In the genomic region with DNA sequence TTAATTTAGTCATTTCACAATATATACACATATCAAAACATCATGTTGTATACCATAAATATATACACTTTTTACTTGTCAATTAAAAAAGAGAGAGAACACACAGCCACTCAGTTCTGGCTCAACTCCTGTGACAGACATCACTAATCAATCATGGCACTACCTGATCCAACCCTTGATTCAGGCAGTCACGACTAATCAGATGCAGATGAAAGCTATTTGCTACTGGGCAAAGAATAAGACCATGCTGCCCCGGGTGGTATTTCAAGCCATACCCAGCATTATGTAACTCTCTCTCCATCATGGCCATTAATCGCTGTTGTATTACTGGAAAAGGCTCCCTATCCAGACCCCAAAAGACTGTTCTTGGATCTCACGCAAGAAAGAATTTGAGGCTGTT, we compare ENCODE assay signal across 21 cellular contexts.
DNase-seq lines count a peak whose midpoint lies in the region; ATAC-seq, FAIRE-seq and TF ChIP-seq lines count a peak whose summit lies in the region.
"Had no signal": no experiment of that assay in that cellular context is flagged by ENCODE, and none has a peak within 500 bp of the region (broad histone marks: within the 10 kb centered on the region; RNA-seq: fewer than 3 reads in every experiment).

No MANE protein-coding gene starts in this region.

- no peaks in the 10 kb centered on the region for H3K9me2 ChIP-seq in SK-N-SH

- no peak overlapping the region for H4K5ac ChIP-seq in H1 (ENCODE audit: insufficient read length, low read depth, low read length)

- no peak for TF ChIP-seq POLR2A in H1 (IDR thresholded peaks at IDR 0.05; ENCODE audit: control extremely low read depth in 1 of 2, low read depth in 2 of 2, low read length in 2 of 2)

- WGBS in SK-N-SH (ENCODE audit: low lambda C conversion rate): 26% methylated on average over 4 of the region's 4 CpGs
- WGBS in H1 (ENCODE audit: extremely low coverage in 1 of 2, insufficient coverage in 1 of 2, insufficient read length in 1 of 2, insufficient replicate concordance in 2 of 2, low coverage in 1 of 2, low lambda C conversion rate in 2 of 2, missing lambda C conversion rate in 1 of 2), 2 experiments: 68% methylated on average over 4 of the region's 4 CpGs; no CpG with 5 or more reads in 1 of the 2 experiments

- TF ChIP-seq CTCF in SK-N-SH (IDR thresholded peaks at IDR 0.05) (no peak), H1 (IDR thresholded peaks at IDR 0.05; ENCODE audit: control extremely low read depth in 1 of 3, insufficient read depth in 1 of 3, low read depth in 1 of 3, low read length in 3 of 3) (no peak)

- H3K27ac ChIP-seq in SK-N-SH (ENCODE audit: low read depth in 2 of 2, low read length in 1 of 2) (no peak overlapping the region), H1 (ENCODE audit: low read depth, low read length) (no peak overlapping the region)
- H3K27ac ChIP-seq in effector memory CD4-positive, alpha-beta T cell (ENCODE audit: insufficient read depth, low read length, poor library complexity, severe bottlenecking): no peak overlapping the region
- H3K27ac ChIP-seq: sigmoid colon, suprapubic skin had no signal

- H3K9ac ChIP-seq in SK-N-SH (no peak overlapping the region), H1 (replicated peaks in 1 of 4; ENCODE audit: extremely low read depth in 1 of 4, low read depth in 3 of 4, low read length in 3 of 4) (no peak overlapping the region)

- CTCF ChIA-PET in SK-N-SH (lab: Yijun Ruan, JAX) (no interaction called here), H1 (lab: Charles Lee; ENCODE audit: partially characterized antibody) (no interaction called here)

- H3K23ac ChIP-seq in H1 (ENCODE audit: insufficient read length): no peak overlapping the region

- H3K27me3 ChIP-seq in SK-N-SH (ENCODE audit: insufficient read depth) (no peaks in the 10 kb centered on the region), H1 (replicated peaks in 1 of 4; ENCODE audit: control insufficient read depth in 3 of 4, extremely low read depth in 1 of 4, insufficient read depth in 3 of 4, low read length in 3 of 4) (no peaks in the 10 kb centered on the region)
- H3K27me3 ChIP-seq in effector memory CD4-positive, alpha-beta T cell (replicated peaks; ENCODE audit: control insufficient read depth, insufficient read depth, low read length, poor library complexity, severe bottlenecking): no peaks in the 10 kb centered on the region
- H3K27me3 ChIP-seq: sigmoid colon, suprapubic skin had no signal

- H3K79me2 ChIP-seq in SK-N-SH (ENCODE audit: insufficient read depth) (no peaks in the 10 kb centered on the region), H1 (ENCODE audit: control insufficient read depth in 1 of 2, insufficient read depth in 2 of 2, low read length in 2 of 2) (no peaks in the 10 kb centered on the region)

- no peak overlapping the region for H2BK15ac ChIP-seq in H1 (ENCODE audit: low read length)

- ATAC-seq in SK-N-SH treated with all-trans-retinoic acid at 6 μM for 48 hours (no peak), GM19397 (IDR thresholded peaks at IDR 0.05; ENCODE audit: unreplicated experiment) (no peak)
- ATAC-seq: activated naive CD4-positive, alpha-beta T cell treated with anti-CD3 and anti-CD28 coated beads, Interleukin-2, amount 50 U/mL, for 72 hours; left lobe of liver; natural killer cell treated with Interleukin-12 subunit alpha and Interleukin-12 subunit beta and Interleukin-15 and Interleukin-18, amount 100 ng/mL, for 72 hours; Right ventricle myocardium inferior had no signal

- no peaks in the 10 kb centered on the region for H3K23me2 ChIP-seq in H1 (ENCODE audit: low read depth, low read length)

- TF ChIP-seq EP300 in SK-N-SH (IDR thresholded peaks at IDR 0.05; ENCODE audit: borderline replicate concordance in 1 of 2, low read depth in 1 of 2, low read length in 1 of 2): no peak
- TF ChIP-seq EP300 in H1 (IDR thresholded peaks at IDR 0.05; ENCODE audit: borderline replicate concordance in 1 of 2, low read depth in 2 of 2, low read length in 2 of 2): no peak

- no peak overlapping the region for H3K18ac ChIP-seq in H1 (ENCODE audit: extremely low read depth, low read length)

- TF ChIP-seq RAD21 in SK-N-SH (IDR thresholded peaks at IDR 0.05; ENCODE audit: low read length) (no peak), H1 (IDR thresholded peaks at IDR 0.05 in 1 of 2, conservative IDR thresholded peaks at IDR 0.05 in 1 of 2; ENCODE audit: low read depth in 2 of 2, low read length in 2 of 2) (peak in 1 of 2 experiments; percentile 21; a peak in 1 of 4 replicates)

- no peaks in the 10 kb centered on the region for H3K79me1 ChIP-seq in H1 (ENCODE audit: low read depth, low read length)

- H3K9me3 ChIP-seq in SK-N-SH: no peaks in the 10 kb centered on the region
- H3K9me3 ChIP-seq in H1 (ENCODE audit: insufficient read depth in 2 of 2, low read depth in 1 of 2, low read length in 1 of 2): no peaks in the 10 kb centered on the region
- no peaks in the 10 kb centered on the region for H3K9me3 ChIP-seq in effector memory CD4-positive, alpha-beta T cell (ENCODE audit: control insufficient read depth, low read length)
- H3K9me3 ChIP-seq: sigmoid colon, suprapubic skin had no signal

- H3K4ac ChIP-seq in H1 (replicated peaks; ENCODE audit: insufficient read length, low read depth, low read length): no peak overlapping the region

- no peaks in the 10 kb centered on the region for H3F3A ChIP-seq in SK-N-SH (replicated peaks; ENCODE audit: insufficient read depth)

- H2AK5ac ChIP-seq in H1 (ENCODE audit: low read depth, low read length): no peak overlapping the region

- H3K4me1 ChIP-seq in SK-N-SH (ENCODE audit: control insufficient read depth in 1 of 2, insufficient read depth in 2 of 2, low read depth in 1 of 2, low read length in 1 of 2) (no peaks in the 10 kb centered on the region; a peak in 1 of 4 replicates), H1 (replicated peaks in 1 of 4; ENCODE audit: control insufficient read depth in 3 of 4, insufficient read depth in 4 of 4, low read length in 3 of 4) (peaks cover 4 to 14% (median 6%) of the 10 kb centered on the region in 4 experiments; a peak in 5 of 7 replicates)
- H3K4me1 ChIP-seq in effector memory CD4-positive, alpha-beta T cell (ENCODE audit: control insufficient read depth, insufficient read depth, low read length, poor library complexity, severe bottlenecking): no peaks in the 10 kb centered on the region
- H3K4me1 ChIP-seq: sigmoid colon, suprapubic skin had no signal

- H3K4me3 ChIP-seq in SK-N-SH (ENCODE audit: low read depth in 2 of 2, low read length in 1 of 2): no peak overlapping the region
- H3K4me3 ChIP-seq in H1 (ENCODE audit: extremely low read depth in 1 of 4, insufficient read depth in 2 of 4, low read depth in 3 of 4, low read length in 4 of 4): no peak overlapping the region
- H3K4me3 ChIP-seq in effector memory CD4-positive, alpha-beta T cell (ENCODE audit: insufficient read depth, low read depth, low read length, poor library complexity, severe bottlenecking): no peak overlapping the region
- H3K4me3 ChIP-seq: sigmoid colon, suprapubic skin had no signal

- H4K91ac ChIP-seq in H1 (replicated peaks; ENCODE audit: insufficient read length, low read length): no peak overlapping the region

- H3K4me2 ChIP-seq in SK-N-SH: no peak overlapping the region
- H3K4me2 ChIP-seq in H1 (ENCODE audit: insufficient read depth in 1 of 2, low read depth in 2 of 2, low read length in 2 of 2): no peak overlapping the region

- no peak overlapping the region for H2BK20ac ChIP-seq in H1 (ENCODE audit: low read length)

- DNase-seq in SK-N-SH (peak; percentile 44), NCI-H69 (lab: John Stamatoyannopoulos, UW) (peak; percentile 5), H1 (ENCODE audit: low read depth in 1 of 2, low spot score in 2 of 2) (no peak), cortex of kidney (lab: John Stamatoyannopoulos, UW) (no peak)
- no peak for DNase-seq in effector CD4-positive, alpha-beta T cell
- no peak for DNase-seq in effector memory CD4-positive, alpha-beta T cell
- DNase-seq: activated CD4-positive, alpha-beta T cell treated with anti-CD3 and anti-CD28 coated beads, Interleukin-2, amount 10 ng/mL, durations not matched to agents 7 days and 5 days; C1 segment of cervical spinal cord; effector CD8-positive, alpha-beta T cell; NCI-H187; NCI-H510A; posterior cingulate gyrus; sigmoid colon; T-helper 1 cell had no signal

- H2BK5ac ChIP-seq in H1 (ENCODE audit: low read depth, low read length): no peak overlapping the region

- no peak overlapping the region for H3K56ac ChIP-seq in H1 (replicated peaks; ENCODE audit: insufficient read length, low read depth, low read length)

- no peak overlapping the region for H4K8ac ChIP-seq in H1 (ENCODE audit: extremely low read depth, insufficient read depth, low read length)

- H3K14ac ChIP-seq in H1 (ENCODE audit: insufficient read length): no peak overlapping the region

- H2BK120ac ChIP-seq in H1 (replicated peaks; ENCODE audit: low read depth, low read length): no peak overlapping the region

- FAIRE-seq in H1 (lab: Jason Lieb, UNC): peak; percentile 94

- H2BK12ac ChIP-seq in H1 (ENCODE audit: low read depth, low read length): no peak overlapping the region

- H4K20me1 ChIP-seq in SK-N-SH (ENCODE audit: insufficient read depth) (no peaks in the 10 kb centered on the region), H1 (replicated peaks in 1 of 2; ENCODE audit: control insufficient read depth in 1 of 2, insufficient read depth in 2 of 2, low read length in 2 of 2) (no peaks in the 10 kb centered on the region)

- H3K36me3 ChIP-seq in SK-N-SH (replicated peaks in 1 of 2; ENCODE audit: control insufficient read depth in 1 of 2, insufficient read depth in 2 of 2, low read length in 1 of 2): no peaks in the 10 kb centered on the region
- no peaks in the 10 kb centered on the region for H3K36me3 ChIP-seq in H1 (ENCODE audit: control insufficient read depth in 2 of 4, insufficient read depth in 4 of 4, low read length in 3 of 4)
- H3K36me3 ChIP-seq in effector memory CD4-positive, alpha-beta T cell (ENCODE audit: control insufficient read depth, insufficient read depth, low read length): no peaks in the 10 kb centered on the region
- H3K36me3 ChIP-seq: sigmoid colon, suprapubic skin had no signal

- POLR2A ChIA-PET in SK-N-SH (lab: Yijun Ruan, JAX): no interaction called here
- POLR2A ChIA-PET in H1 (lab: Charles Lee; ENCODE audit: partially characterized antibody): interaction anchor here (0.7 kb wide), 1 partner anchor 9 kb away, joined by 3 read pairs; no protein-coding TSS in a partner anchor

- H2AFZ ChIP-seq in SK-N-SH (ENCODE audit: low read depth): no peak overlapping the region
- H2AFZ ChIP-seq in H1 (ENCODE audit: low read length): no peak overlapping the region

TF ChIP-seq in SK-N-SH treated with all-trans-retinoic acid at 6 μM for 48 hours, 23 proteins besides CTCF, POLR2A, EP300 and RAD21 (continues in another document):
- TF ChIP-seq ZFP3 (CRISPR knock-in tag; IDR thresholded peaks at IDR 0.05): no peak
- no peak for TF ChIP-seq PPARA (CRISPR knock-in tag; IDR thresholded peaks at IDR 0.05; ENCODE audit: borderline replicate concordance)
- TF ChIP-seq ZNF8 (CRISPR knock-in tag; IDR thresholded peaks at IDR 0.05): no peak
- TF ChIP-seq ZNF565 (CRISPR knock-in tag; conservative IDR thresholded peaks at IDR 0.05; ENCODE audit: low read depth): no peak

TF ChIP-seq in H1, 55 proteins besides CTCF, POLR2A, EP300 and RAD21 (continues in another document):
- TF ChIP-seq TAF7 (optimal IDR thresholded peaks at IDR 0.05; ENCODE audit: borderline replicate concordance, low read depth, low read length) (no peak), EZH2 (IDR thresholded peaks at IDR 0.05; ENCODE audit: low read depth, low read length, severe bottlenecking) (no peak), RFX5 (IDR thresholded peaks at IDR 0.05; ENCODE audit: borderline replicate concordance, low read depth, low read length) (no peak)

Comparison
In these comparisons a context has a peak if more than half of its experiments do, and no peak if none do; other contexts are left out.
1. DNase-seq: peak in SK-N-SH (single experiment) and NCI-H69 (single experiment); none in H1 (0 of 2), cortex of kidney (single experiment), effector CD4-positive, alpha-beta T cell (single experiment) and effector memory CD4-positive, alpha-beta T cell (0 of 3).
2. Of the 17 proteins assayed by ChIP-seq in both H1 and SK-N-SH: peak only in H1: YY1; only in SK-N-SH: none; in both: none; in neither: 15; mixed calls (peak in some experiments, not most) for 1.